19 cellular contexts compared by ENCODE assay signal in genomic region chr6:37218501-37218900, GRCh38.
"Had no signal": no experiment of that assay in that cellular context is flagged by ENCODE, and none has a peak within 500 bp of the region (broad histone marks: within the 10 kb centered on the region; RNA-seq: fewer than 3 reads in every experiment).

No MANE protein-coding gene starts in this region.

- DNase-seq: activated CD4-positive, alpha-beta memory T cell treated with anti-CD3 and anti-CD28 coated beads, Interleukin-2, amount 10 ng/mL, durations not matched to agents 7 days and 5 days; activated CD4-positive, alpha-beta T cell treated with anti-CD3 and anti-CD28 coated beads for 48 hours; activated CD4-positive, CD25-positive, alpha-beta regulatory T cell; activated CD8-positive, alpha-beta memory T cell treated with anti-CD3 and anti-CD28 coated beads, Interleukin-2, amount 50 U/mL, for 4 hours; activated effector memory CD4-positive, alpha-beta T cell treated with anti-CD3 and anti-CD28 coated beads, Interleukin-2, amount 50 U/mL, for 16 hours; activated naive CD4-positive, alpha-beta T cell treated with anti-CD3 and anti-CD28 coated beads, Interleukin-2, amount 50 U/mL, for 16 hours; activated T-cell treated with anti-CD3 and anti-CD28 coated beads, Interleukin-2, amount 50 U/mL, for 72 hours; dorsolateral prefrontal cortex; erythroblast; foreskin melanocyte; hypothalamus; islet precursor cell; left colon; lower lobe of right lung; nucleus accumbens; posterior cingulate gyrus; stimulated activated naive B cell treated with anti-CD40 and anti-IgM and Interleukin-4, amounts not matched to agents 10 μg/mL and 1 μg/mL and 100 μg/mL, for 72 hours had no signal

- H3K36me3 Mint-ChIP-seq: natural killer cell treated with Interleukin-12 subunit alpha and Interleukin-12 subunit beta and Interleukin-15 and Interleukin-18, amount 100 ng/mL, for 72 hours; stimulated activated naive B cell treated with anti-CD40 and anti-IgM and Interleukin-4, amounts not matched to agents 10 μg/mL and 1 μg/mL and 100 μg/mL, for 72 hours had no signal

- H3K27ac ChIP-seq: dorsolateral prefrontal cortex, lower lobe of right lung had no signal

- H3K9me3 Mint-ChIP-seq: activated CD4-positive, alpha-beta memory T cell treated with anti-CD3 and anti-CD28 coated beads, Interleukin-2, amount 10 ng/mL, durations not matched to agents 7 days and 5 days; activated T-cell treated with anti-CD3 and anti-CD28 coated beads, Interleukin-2, amount 50 U/mL, for 72 hours; natural killer cell treated with Interleukin-12 subunit alpha and Interleukin-12 subunit beta and Interleukin-15 and Interleukin-18, amount 100 ng/mL, for 72 hours; stimulated activated naive B cell treated with anti-CD40 and anti-IgM and Interleukin-4, amounts not matched to agents 10 μg/mL and 1 μg/mL and 100 μg/mL, for 72 hours; T-helper 2 cell treated with Interferon-gamma antibody and Interleukin-4, amounts not matched to agents 5 μg/mL and 100 μg/mL, for 36 hours had no signal

- H3K27ac Mint-ChIP-seq: activated CD4-positive, alpha-beta memory T cell treated with anti-CD3 and anti-CD28 coated beads, Interleukin-2, amount 10 ng/mL, durations not matched to agents 7 days and 5 days; activated T-cell treated with anti-CD3 and anti-CD28 coated beads, Interleukin-2, amount 50 U/mL, for 72 hours; natural killer cell treated with Interleukin-12 subunit alpha and Interleukin-12 subunit beta and Interleukin-15 and Interleukin-18, amount 100 ng/mL, for 72 hours; stimulated activated naive B cell treated with anti-CD40 and anti-IgM and Interleukin-4, amounts not matched to agents 10 μg/mL and 1 μg/mL and 100 μg/mL, for 72 hours; T-helper 2 cell treated with Interferon-gamma antibody and Interleukin-4, amounts not matched to agents 5 μg/mL and 100 μg/mL, for 36 hours had no signal

- H3K4me3 ChIP-seq: dorsolateral prefrontal cortex, lower lobe of right lung had no signal

- H3K27me3 Mint-ChIP-seq: activated CD4-positive, alpha-beta memory T cell treated with anti-CD3 and anti-CD28 coated beads, Interleukin-2, amount 10 ng/mL, durations not matched to agents 7 days and 5 days; natural killer cell treated with Interleukin-12 subunit alpha and Interleukin-12 subunit beta and Interleukin-15 and Interleukin-18, amount 100 ng/mL, for 72 hours; stimulated activated naive B cell treated with anti-CD40 and anti-IgM and Interleukin-4, amounts not matched to agents 10 μg/mL and 1 μg/mL and 100 μg/mL, for 72 hours had no signal

- H3K4me3 Mint-ChIP-seq: activated CD4-positive, alpha-beta memory T cell treated with anti-CD3 and anti-CD28 coated beads, Interleukin-2, amount 10 ng/mL, durations not matched to agents 7 days and 5 days; activated T-cell treated with anti-CD3 and anti-CD28 coated beads, Interleukin-2, amount 50 U/mL, for 72 hours; natural killer cell treated with Interleukin-12 subunit alpha and Interleukin-12 subunit beta and Interleukin-15 and Interleukin-18, amount 100 ng/mL, for 72 hours; stimulated activated naive B cell treated with anti-CD40 and anti-IgM and Interleukin-4, amounts not matched to agents 10 μg/mL and 1 μg/mL and 100 μg/mL, for 72 hours; T-helper 2 cell treated with Interferon-gamma antibody and Interleukin-4, amounts not matched to agents 5 μg/mL and 100 μg/mL, for 36 hours had no signal

- H3K9me3 ChIP-seq: lower lobe of right lung had no signal

- ATAC-seq: activated T-cell treated with anti-CD3 and anti-CD28 coated beads, Interleukin-2, amount 50 U/mL, for 72 hours; left colon; lower lobe of right lung; natural killer cell treated with Interleukin-12 subunit alpha and Interleukin-12 subunit beta and Interleukin-15 and Interleukin-18, amount 100 ng/mL, for 72 hours; stimulated activated naive B cell treated with anti-CD40 and anti-IgM and Interleukin-4, amounts not matched to agents 10 μg/mL and 1 μg/mL and 100 μg/mL, for 72 hours had no signal

- H3K36me3 ChIP-seq: lower lobe of right lung had no signal
